In the genomic region with DNA sequence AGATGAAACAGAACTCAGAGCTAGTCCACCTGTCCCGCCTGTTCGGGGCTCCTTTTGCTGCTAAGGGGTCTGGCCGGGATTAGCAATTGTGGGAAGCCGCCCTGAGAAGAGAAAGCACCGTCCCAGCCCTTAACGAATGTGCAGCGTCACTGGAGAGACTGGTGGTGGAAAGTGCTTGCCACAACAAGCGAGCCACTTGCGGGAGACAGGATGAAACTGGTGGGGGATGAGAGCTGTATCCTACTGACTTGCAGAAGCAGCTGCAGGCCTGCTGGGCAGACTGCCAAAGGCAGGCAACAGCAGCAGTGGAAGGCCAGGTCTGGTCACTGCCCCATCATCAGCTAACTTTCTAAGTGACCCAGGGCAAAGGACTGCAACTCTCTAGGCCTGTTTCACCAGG, we compare ENCODE assay signal across 8 cellular contexts.
DNase-seq lines count a peak whose midpoint lies in the region; ATAC-seq, FAIRE-seq and TF ChIP-seq lines count a peak whose summit lies in the region.

No MANE protein-coding gene starts in this region.

- DNase-seq in DND-41 (peak; percentile 93), NCI-H2029 treated with DMSO at 0.1 percent for 48 hours (lab: John Stamatoyannopoulos, UW) (peak; percentile 69), dermis microvascular lymphatic vessel endothelial cell (ENCODE audit: low read depth in 2 of 2) (peak; percentile 84 to 92), mesenchymal stem cell (peak; percentile 94), RCC 7860 (ENCODE audit: low spot score) (no peak)
- DNase-seq in activated CD4-positive, alpha-beta T cell treated with anti-CD3 and anti-CD28 coated beads, Interleukin-2, amount 50 U/mL, for 1 hour, result peak; percentile 55

- H3K4me1 Mint-ChIP-seq in stimulated activated naive CD8-positive, alpha-beta T cell treated with anti-CD3 and anti-CD28 coated beads, Interleukin-15, Interleukin-2, amounts not matched to agents 100 ng/mL and 50 ng/mL, for 24 hours (ENCODE audit: low read depth), result peaks cover 88% of the 10 kb centered on the region

- no peaks in the 10 kb centered on the region for H3K9me3 ChIP-seq in DND-41 (ENCODE audit: insufficient read depth, low read length, severe bottlenecking)
- no peaks in the 10 kb centered on the region for H3K9me3 ChIP-seq in mesenchymal stem cell (ENCODE audit: control insufficient read depth, low read length)

- H3K27ac Mint-ChIP-seq in stimulated activated naive CD8-positive, alpha-beta T cell treated with anti-CD3 and anti-CD28 coated beads, Interleukin-15, Interleukin-2, amounts not matched to agents 100 ng/mL and 50 ng/mL, for 24 hours, result peak overlapping the region; percentile 80

- no peak overlapping the region for H2AFZ ChIP-seq in DND-41 (ENCODE audit: low read depth, low read length)
- H2AFZ ChIP-seq in mesenchymal stem cell (ENCODE audit: low read depth, low read length), result no peak overlapping the region

- H3K4ac ChIP-seq in mesenchymal stem cell (ENCODE audit: low read depth in 1 of 2, low read length in 2 of 2), result peak overlapping the region in 1 of 2 experiments; percentile 75

- FAIRE-seq in RCC 7860 (lab: Jason Lieb, UNC), result no peak

- no peak overlapping the region for H2BK120ac ChIP-seq in mesenchymal stem cell (ENCODE audit: low read depth, low read length)

- H3K27me3 Mint-ChIP-seq in stimulated activated naive CD8-positive, alpha-beta T cell treated with anti-CD3 and anti-CD28 coated beads, Interleukin-15, Interleukin-2, amounts not matched to agents 100 ng/mL and 50 ng/mL, for 24 hours, result no peaks in the 10 kb centered on the region

- H4K8ac ChIP-seq in mesenchymal stem cell (ENCODE audit: low read length), result no peak overlapping the region

- no peak overlapping the region for H3K23ac ChIP-seq in mesenchymal stem cell (ENCODE audit: low read length in 2 of 2)

- no peak overlapping the region for H2BK5ac ChIP-seq in mesenchymal stem cell (ENCODE audit: low read depth, low read length, poor library complexity, severe bottlenecking)

- WGBS in mesenchymal stem cell, result 64% methylated on average over 9 of the region's 9 CpGs

- no peaks in the 10 kb centered on the region for H3K27me3 ChIP-seq in DND-41 (ENCODE audit: insufficient read depth, low read length, poor library complexity)
- no peaks in the 10 kb centered on the region for H3K27me3 ChIP-seq in mesenchymal stem cell (ENCODE audit: control insufficient read depth in 1 of 2, insufficient read depth in 1 of 2, low read length in 2 of 2)

- no peaks in the 10 kb centered on the region for H3K9me3 Mint-ChIP-seq in stimulated activated naive CD8-positive, alpha-beta T cell treated with anti-CD3 and anti-CD28 coated beads, Interleukin-15, Interleukin-2, amounts not matched to agents 100 ng/mL and 50 ng/mL, for 24 hours

- H2BK15ac ChIP-seq in mesenchymal stem cell (ENCODE audit: low read depth, poor library complexity, severe bottlenecking), result no peak overlapping the region

- TF ChIP-seq CTCF in DND-41 (IDR thresholded peaks at IDR 0.05; ENCODE audit: borderline replicate concordance, extremely low read depth, low read length, poor library complexity, severe bottlenecking), result peak; percentile 30

- no peak overlapping the region for H2BK12ac ChIP-seq in mesenchymal stem cell (ENCODE audit: low read length in 2 of 2)

- H3K36me3 ChIP-seq in DND-41 (ENCODE audit: insufficient read depth, low read length) (peaks cover 64% of the 10 kb centered on the region), mesenchymal stem cell (ENCODE audit: control insufficient read depth in 1 of 2, insufficient read depth in 2 of 2, low read depth in 1 of 2, low read length in 2 of 2) (peaks cover 0 to 13% of the 10 kb centered on the region in 2 experiments)

- peak; percentile 74 for ATAC-seq in DND-41 (ENCODE audit: insufficient read depth, low read depth)
- ATAC-seq in HG03095 (IDR thresholded peaks at IDR 0.05; ENCODE audit: unreplicated experiment), result no peak

- H3K4me3 ChIP-seq in DND-41 (ENCODE audit: low read depth in 1 of 2, low read length in 2 of 2) (peak overlapping the region in 1 of 2 experiments; percentile 53; a peak in 2 of 4 replicates), mesenchymal stem cell (ENCODE audit: insufficient read depth in 1 of 2, low read depth in 1 of 2, low read length in 2 of 2) (no peak overlapping the region)

- H3K9ac ChIP-seq in DND-41 (ENCODE audit: low read depth, low read length) (peak overlapping the region; percentile 72), mesenchymal stem cell (ENCODE audit: low read length) (peak overlapping the region; percentile 49)

- H3K27ac ChIP-seq in DND-41 (ENCODE audit: low read length) (peak overlapping the region; percentile 99), mesenchymal stem cell (ENCODE audit: low read length, poor library complexity, severe bottlenecking) (peak overlapping the region; percentile 31)

- peaks cover 99% of the 10 kb centered on the region for H3K4me1 ChIP-seq in DND-41 (ENCODE audit: insufficient read depth, low read length)
- peaks cover 45% of the 10 kb centered on the region for H3K4me1 ChIP-seq in mesenchymal stem cell (ENCODE audit: control insufficient read depth, insufficient read depth, low read depth, low read length)

- peak overlapping the region; percentile 55 for H3K4me3 Mint-ChIP-seq in stimulated activated naive CD8-positive, alpha-beta T cell treated with anti-CD3 and anti-CD28 coated beads, Interleukin-15, Interleukin-2, amounts not matched to agents 100 ng/mL and 50 ng/mL, for 24 hours

- no peaks in the 10 kb centered on the region for H3K36me3 Mint-ChIP-seq in stimulated activated naive CD8-positive, alpha-beta T cell treated with anti-CD3 and anti-CD28 coated beads, Interleukin-15, Interleukin-2, amounts not matched to agents 100 ng/mL and 50 ng/mL, for 24 hours (ENCODE audit: low read depth)

- peaks cover 95% of the 10 kb centered on the region for H3K79me2 ChIP-seq in DND-41 (ENCODE audit: insufficient read depth, low read length)

- no peak overlapping the region for H3K14ac ChIP-seq in mesenchymal stem cell (ENCODE audit: low read length in 2 of 2)

- H3K18ac ChIP-seq in mesenchymal stem cell (ENCODE audit: low read depth in 1 of 2, low read length in 2 of 2), result peak overlapping the region; percentile 65 to 97

- no peak overlapping the region for H4K91ac ChIP-seq in mesenchymal stem cell (ENCODE audit: low read length)

- H3K79me1 ChIP-seq in mesenchymal stem cell (replicated peaks; ENCODE audit: low read length, poor library complexity, severe bottlenecking), result peaks cover 65% of the 10 kb centered on the region

- H3K4me2 ChIP-seq in DND-41 (ENCODE audit: insufficient read depth, low read length) (peak overlapping the region; percentile 68), mesenchymal stem cell (ENCODE audit: low read length, poor library complexity, severe bottlenecking) (no peak overlapping the region)

- H4K20me1 ChIP-seq in DND-41 (ENCODE audit: insufficient read depth, low read length), result peaks cover 4% of the 10 kb centered on the region; the same call in 1 of the 2 replicates

- H2AK5ac ChIP-seq in mesenchymal stem cell (ENCODE audit: low read length, severe bottlenecking), result no peak overlapping the region
